Comparison of ENCODE assay signal across 1 cellular context in genomic region chr16:88673685-88674398, GRCh38.
A peak's percentile ranks its signal among the peaks of the same experiment; 100 is the strongest.
TF ChIP-seq lines count a peak whose summit lies in the region.

No MANE protein-coding gene starts in this region.

TF ChIP-seq in K562, 482 proteins besides CTCF, POLR2A, EP300 and RAD21:
- no peak for TF ChIP-seq HEY1 (CRISPR knock-in tag; IDR thresholded peaks at IDR 0.05; ENCODE audit: borderline replicate concordance)
- no peak for TF ChIP-seq SAP30 (IDR thresholded peaks at IDR 0.05; ENCODE audit: borderline replicate concordance, insufficient read depth, low read depth, low read length, poor library complexity, severe bottlenecking)
- TF ChIP-seq RCOR1 (IDR thresholded peaks at IDR 0.05; ENCODE audit: borderline replicate concordance in 1 of 2, low read depth in 2 of 2, low read length in 2 of 2), result no peak
- TF ChIP-seq ZBTB33 (CRISPR knock-in tag; IDR thresholded peaks at IDR 0.05), result peak; percentile 20; the same call in 1 of the 2 replicates
